Comparison of ENCODE assay signal across 1 cellular context in the genomic region with DNA sequence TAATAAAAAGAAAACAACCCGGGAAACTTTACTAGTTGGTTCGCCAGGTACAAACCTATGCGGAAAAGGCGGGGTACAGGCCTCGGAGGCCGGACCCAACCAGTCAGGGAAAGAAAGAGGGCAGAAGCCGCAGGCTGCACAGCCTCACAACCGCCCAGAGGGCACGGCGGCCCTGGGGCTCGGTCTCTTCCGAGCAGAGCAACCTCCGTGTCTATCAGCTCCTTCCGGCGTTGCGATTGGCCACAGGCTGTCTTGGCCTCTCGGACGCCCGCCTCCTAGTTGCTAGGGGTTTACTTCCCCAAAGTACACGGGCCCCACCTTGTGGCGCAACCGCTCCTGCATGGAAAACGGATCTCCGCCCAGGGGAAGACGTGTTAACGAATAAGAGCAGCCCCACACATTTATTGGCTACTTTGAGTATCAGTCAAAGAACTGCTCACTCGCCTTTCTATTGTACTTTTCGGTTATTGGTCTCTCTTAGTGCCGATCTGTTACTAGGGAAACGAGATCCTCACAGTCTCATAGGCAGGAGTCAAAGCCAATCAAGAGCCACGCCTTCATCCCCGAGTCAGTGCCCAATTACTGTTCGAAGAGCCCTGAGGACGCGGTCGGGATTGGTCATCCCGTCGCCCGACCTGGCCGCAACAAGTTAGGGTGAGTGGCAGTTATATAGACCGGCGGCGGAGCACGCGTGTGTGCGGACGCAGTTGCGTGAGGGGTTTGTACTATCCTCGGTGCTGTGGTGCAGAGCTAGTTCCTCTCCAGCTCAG.
TF ChIP-seq lines count a peak whose summit lies in the region.

Gene G3BP1, plus strand, starts transcription at position 696 of the 770 bp plus-strand sequence. CDS start 14,667 bp downstream, outside the sequence.

TF ChIP-seq in HepG2, 621 proteins besides CTCF, POLR2A, EP300 and RAD21 (continued from another document and continues in another):
- peak; percentile 99 for TF ChIP-seq HMGXB3 (CRISPR knock-in tag; IDR thresholded peaks at IDR 0.05; ENCODE audit: borderline replicate concordance)
- TF ChIP-seq HCFC1 (IDR thresholded peaks at IDR 0.05; ENCODE audit: low read depth, low read length): no peak; the same call in 1 of the 2 replicates
- TF ChIP-seq NRL (CRISPR knock-in tag; IDR thresholded peaks at IDR 0.05; ENCODE audit: borderline replicate concordance): no peak
- TF ChIP-seq MIXL1 (CRISPR knock-in tag; IDR thresholded peaks at IDR 0.05): no peak; the same call in 1 of the 2 replicates
- 0 out of 2 replicates have a peak, but pooled peaks have one; percentile 53 for TF ChIP-seq CBFB (CRISPR knock-in tag; IDR thresholded peaks at IDR 0.05)
- TF ChIP-seq, protein P1, sequence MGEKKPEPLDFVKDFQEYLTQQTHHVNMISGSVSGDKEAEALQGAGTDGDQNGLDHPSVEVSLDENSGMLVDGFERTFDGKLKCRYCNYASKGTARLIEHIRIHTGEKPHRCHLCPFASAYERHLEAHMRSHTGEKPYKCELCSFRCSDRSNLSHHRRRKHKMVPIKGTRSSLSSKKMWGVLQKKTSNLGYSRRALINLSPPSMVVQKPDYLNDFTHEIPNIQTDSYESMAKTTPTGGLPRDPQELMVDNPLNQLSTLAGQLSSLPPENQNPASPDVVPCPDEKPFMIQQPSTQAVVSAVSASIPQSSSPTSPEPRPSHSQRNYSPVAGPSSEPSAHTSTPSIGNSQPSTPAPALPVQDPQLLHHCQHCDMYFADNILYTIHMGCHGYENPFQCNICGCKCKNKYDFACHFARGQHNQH (CRISPR knock-in tag; IDR thresholded peaks at IDR 0.05): peak; percentile 82
- no peak for TF ChIP-seq NONO (IDR thresholded peaks at IDR 0.05)
- TF ChIP-seq NONO (CRISPR knock-in tag; conservative IDR thresholded peaks at IDR 0.05): no peak; the same call in 1 of the 2 replicates
- TF ChIP-seq ZBTB37 (CRISPR knock-in tag; IDR thresholded peaks at IDR 0.05): no peak
- TF ChIP-seq ZNF772 (CRISPR knock-in tag; IDR thresholded peaks at IDR 0.05): no peak
- TF ChIP-seq, protein P2, sequence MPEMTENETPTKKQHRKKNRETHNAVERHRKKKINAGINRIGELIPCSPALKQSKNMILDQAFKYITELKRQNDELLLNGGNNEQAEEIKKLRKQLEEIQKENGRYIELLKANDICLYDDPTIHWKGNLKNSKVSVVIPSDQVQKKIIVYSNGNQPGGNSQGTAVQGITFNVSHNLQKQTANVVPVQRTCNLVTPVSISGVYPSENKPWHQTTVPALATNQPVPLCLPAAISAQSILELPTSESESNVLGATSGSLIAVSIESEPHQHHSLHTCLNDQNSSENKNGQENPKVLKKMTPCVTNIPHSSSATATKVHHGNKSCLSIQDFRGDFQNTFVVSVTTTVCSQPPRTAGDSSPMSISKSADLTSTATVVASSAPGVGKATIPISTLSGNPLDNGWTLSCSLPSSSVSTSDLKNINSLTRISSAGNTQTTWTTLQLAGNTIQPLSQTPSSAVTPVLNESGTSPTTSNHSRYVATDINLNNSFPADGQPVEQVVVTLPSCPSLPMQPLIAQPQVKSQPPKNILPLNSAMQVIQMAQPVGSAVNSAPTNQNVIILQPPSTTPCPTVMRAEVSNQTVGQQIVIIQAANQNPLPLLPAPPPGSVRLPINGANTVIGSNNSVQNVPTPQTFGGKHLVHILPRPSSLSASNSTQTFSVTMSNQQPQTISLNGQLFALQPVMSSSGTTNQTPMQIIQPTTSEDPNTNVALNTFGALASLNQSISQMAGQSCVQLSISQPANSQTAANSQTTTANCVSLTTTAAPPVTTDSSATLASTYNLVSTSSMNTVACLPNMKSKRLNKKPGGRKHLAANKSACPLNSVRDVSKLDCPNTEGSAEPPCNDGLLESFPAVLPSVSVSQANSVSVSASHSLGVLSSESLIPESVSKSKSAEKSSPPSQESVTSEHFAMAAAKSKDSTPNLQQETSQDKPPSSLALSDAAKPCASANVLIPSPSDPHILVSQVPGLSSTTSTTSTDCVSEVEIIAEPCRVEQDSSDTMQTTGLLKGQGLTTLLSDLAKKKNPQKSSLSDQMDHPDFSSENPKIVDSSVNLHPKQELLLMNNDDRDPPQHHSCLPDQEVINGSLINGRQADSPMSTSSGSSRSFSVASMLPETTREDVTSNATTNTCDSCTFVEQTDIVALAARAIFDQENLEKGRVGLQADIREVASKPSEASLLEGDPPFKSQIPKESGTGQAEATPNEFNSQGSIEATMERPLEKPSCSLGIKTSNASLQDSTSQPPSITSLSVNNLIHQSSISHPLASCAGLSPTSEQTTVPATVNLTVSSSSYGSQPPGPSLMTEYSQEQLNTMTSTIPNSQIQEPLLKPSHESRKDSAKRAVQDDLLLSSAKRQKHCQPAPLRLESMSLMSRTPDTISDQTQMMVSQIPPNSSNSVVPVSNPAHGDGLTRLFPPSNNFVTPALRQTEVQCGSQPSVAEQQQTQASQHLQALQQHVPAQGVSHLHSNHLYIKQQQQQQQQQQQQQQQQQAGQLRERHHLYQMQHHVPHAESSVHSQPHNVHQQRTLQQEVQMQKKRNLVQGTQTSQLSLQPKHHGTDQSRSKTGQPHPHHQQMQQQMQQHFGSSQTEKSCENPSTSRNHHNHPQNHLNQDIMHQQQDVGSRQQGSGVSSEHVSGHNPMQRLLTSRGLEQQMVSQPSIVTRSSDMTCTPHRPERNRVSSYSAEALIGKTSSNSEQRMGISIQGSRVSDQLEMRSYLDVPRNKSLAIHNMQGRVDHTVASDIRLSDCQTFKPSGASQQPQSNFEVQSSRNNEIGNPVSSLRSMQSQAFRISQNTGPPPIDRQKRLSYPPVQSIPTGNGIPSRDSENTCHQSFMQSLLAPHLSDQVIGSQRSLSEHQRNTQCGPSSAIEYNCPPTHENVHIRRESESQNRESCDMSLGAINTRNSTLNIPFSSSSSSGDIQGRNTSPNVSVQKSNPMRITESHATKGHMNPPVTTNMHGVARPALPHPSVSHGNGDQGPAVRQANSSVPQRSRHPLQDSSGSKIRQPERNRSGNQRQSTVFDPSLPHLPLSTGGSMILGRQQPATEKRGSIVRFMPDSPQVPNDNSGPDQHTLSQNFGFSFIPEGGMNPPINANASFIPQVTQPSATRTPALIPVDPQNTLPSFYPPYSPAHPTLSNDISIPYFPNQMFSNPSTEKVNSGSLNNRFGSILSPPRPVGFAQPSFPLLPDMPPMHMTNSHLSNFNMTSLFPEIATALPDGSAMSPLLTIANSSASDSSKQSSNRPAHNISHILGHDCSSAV (CRISPR knock-in tag; IDR thresholded peaks at IDR 0.05; ENCODE audit: borderline replicate concordance): no peak
- TF ChIP-seq ZNF678 (CRISPR knock-in tag; IDR thresholded peaks at IDR 0.05): no peak
- TF ChIP-seq BHLHE40 (IDR thresholded peaks at IDR 0.05; ENCODE audit: low read length): peak; percentile 77
- TF ChIP-seq ZNF292 (CRISPR knock-in tag; IDR thresholded peaks at IDR 0.05; ENCODE audit: borderline replicate concordance, low read depth): no peak
- TF ChIP-seq, protein P3, sequence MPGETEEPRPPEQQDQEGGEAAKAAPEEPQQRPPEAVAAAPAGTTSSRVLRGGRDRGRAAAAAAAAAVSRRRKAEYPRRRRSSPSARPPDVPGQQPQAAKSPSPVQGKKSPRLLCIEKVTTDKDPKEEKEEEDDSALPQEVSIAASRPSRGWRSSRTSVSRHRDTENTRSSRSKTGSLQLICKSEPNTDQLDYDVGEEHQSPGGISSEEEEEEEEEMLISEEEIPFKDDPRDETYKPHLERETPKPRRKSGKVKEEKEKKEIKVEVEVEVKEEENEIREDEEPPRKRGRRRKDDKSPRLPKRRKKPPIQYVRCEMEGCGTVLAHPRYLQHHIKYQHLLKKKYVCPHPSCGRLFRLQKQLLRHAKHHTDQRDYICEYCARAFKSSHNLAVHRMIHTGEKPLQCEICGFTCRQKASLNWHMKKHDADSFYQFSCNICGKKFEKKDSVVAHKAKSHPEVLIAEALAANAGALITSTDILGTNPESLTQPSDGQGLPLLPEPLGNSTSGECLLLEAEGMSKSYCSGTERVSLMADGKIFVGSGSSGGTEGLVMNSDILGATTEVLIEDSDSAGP (CRISPR knock-in tag; IDR thresholded peaks at IDR 0.05; ENCODE audit: borderline replicate concordance): peak; percentile 55; the same call in 1 of the 2 replicates
- no peak; the same call in 1 of the 2 replicates for TF ChIP-seq HIC2 (CRISPR knock-in tag; IDR thresholded peaks at IDR 0.05; ENCODE audit: low read depth)
- no peak for TF ChIP-seq CC2D1A (CRISPR knock-in tag; IDR thresholded peaks at IDR 0.05)
- TF ChIP-seq NKX3-1 (CRISPR knock-in tag; IDR thresholded peaks at IDR 0.05): no peak; the same call in none of the 2 replicates
- no peak for TF ChIP-seq ZNF672 (CRISPR knock-in tag; IDR thresholded peaks at IDR 0.05)
- TF ChIP-seq MAX (IDR thresholded peaks at IDR 0.05): peak; percentile 97
- TF ChIP-seq ZNF496 (CRISPR knock-in tag; IDR thresholded peaks at IDR 0.05; ENCODE audit: insufficient replicate concordance): no peak
- no peak for TF ChIP-seq JDP2 (CRISPR knock-in tag; IDR thresholded peaks at IDR 0.05; ENCODE audit: borderline replicate concordance)
- TF ChIP-seq ZNF790 (CRISPR knock-in tag; IDR thresholded peaks at IDR 0.05; ENCODE audit: borderline replicate concordance): 0 out of 2 replicates have a peak, but pooled peaks have one; percentile 32
- TF ChIP-seq ZFY (CRISPR knock-in tag; IDR thresholded peaks at IDR 0.05): peak; percentile 93
- TF ChIP-seq HBP1 (CRISPR knock-in tag; IDR thresholded peaks at IDR 0.05; ENCODE audit: low read depth): no peak
- no peak; the same call in 1 of the 2 replicates for TF ChIP-seq ZNF660 (CRISPR knock-in tag; IDR thresholded peaks at IDR 0.05; ENCODE audit: borderline replicate concordance, low read depth)
